16 cellular contexts compared by ENCODE assay signal in the genomic region with DNA sequence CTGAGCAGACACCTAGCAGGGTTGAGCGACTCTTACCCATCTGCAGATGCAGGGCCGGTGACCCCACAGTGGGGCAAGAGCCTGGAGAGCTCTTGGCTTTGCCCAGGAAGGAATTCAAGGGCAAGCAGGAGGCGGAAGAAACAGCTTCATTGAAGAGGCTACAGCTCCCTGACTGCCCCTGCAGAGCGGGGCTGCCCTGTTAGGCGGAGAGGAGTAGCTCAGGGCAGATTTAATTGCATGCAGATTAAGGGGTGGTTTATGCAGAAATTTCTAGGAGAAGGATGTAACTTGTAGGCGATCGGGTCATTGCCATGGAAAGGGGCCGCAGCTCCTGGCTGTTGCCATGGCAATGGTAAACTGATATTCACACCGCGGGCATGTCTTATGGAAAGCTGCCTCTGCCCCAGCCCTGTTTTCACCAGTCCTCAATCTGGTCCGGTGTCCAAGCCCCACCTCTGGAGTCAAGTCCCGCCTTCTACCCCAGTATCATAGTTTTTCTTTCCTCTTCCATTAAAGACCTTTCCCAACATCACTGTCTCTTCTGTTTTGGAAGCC.
A peak's percentile ranks its signal among the peaks of the same experiment; 100 is the strongest.
DNase-seq lines count a peak whose midpoint lies in the region; ATAC-seq and TF ChIP-seq lines count a peak whose summit lies in the region.
"Had no signal": no experiment of that assay in that cellular context is flagged by ENCODE, and none has a peak within 500 bp of the region (broad histone marks: within the 10 kb centered on the region; RNA-seq: fewer than 3 reads in every experiment).

No MANE protein-coding gene starts in this region.

- H3K4me1 ChIP-seq in lower lobe of right lung, result peaks cover 46% of the 10 kb centered on the region
- H3K4me1 ChIP-seq in sigmoid colon, result peaks cover 0 to 30% (median 23%) of the 10 kb centered on the region in 4 donors
- no peaks in the 10 kb centered on the region for H3K4me1 ChIP-seq in HAP-1

- no peak overlapping the region for H3K4me3 ChIP-seq in lower lobe of right lung
- no peak overlapping the region for H3K4me3 ChIP-seq in sigmoid colon
- no peak overlapping the region for H3K4me3 ChIP-seq in HAP-1

- 84 to 89% methylated on average over 12 of the region's 12 CpGs for WGBS in sigmoid colon, 2 donors

- no peaks in the 10 kb centered on the region for H3K27me3 ChIP-seq in lower lobe of right lung (ENCODE audit: low read depth)
- no peaks in the 10 kb centered on the region for H3K27me3 ChIP-seq in sigmoid colon
- H3K27me3 ChIP-seq in HAP-1 (ENCODE audit: low read depth), result no peaks in the 10 kb centered on the region

- intact Hi-C loops in lower lobe of right lung (cut with DNase I), result no loop called here
- intact Hi-C loops in sigmoid colon (cut with DNase I), result loop anchor here (2.0 kb wide), 1 partner anchor 93 kb away; the partner anchor contains the start of gene ATP11A

- in situ Hi-C loops in HAP-1 (cut with MboI; ENCODE audit: low sequenced_read_pairs), result no loop called here

- ATAC-seq in lower lobe of right lung (peak; percentile 11 to 84), GM18909 (IDR thresholded peaks at IDR 0.05; ENCODE audit: poor library complexity, unreplicated experiment) (no peak)

- no peaks in the 10 kb centered on the region for H3K9me3 ChIP-seq in lower lobe of right lung
- no peaks in the 10 kb centered on the region for H3K9me3 ChIP-seq in sigmoid colon
- H3K9me3 ChIP-seq in HAP-1, result no peaks in the 10 kb centered on the region

- H3K27ac ChIP-seq in lower lobe of right lung (peak overlapping the region; percentile 80), sigmoid colon (peak overlapping the region in 3 of 4 donors; percentile 49 to 69 (median 49))

- TF ChIP-seq CTCF in lower lobe of right lung (IDR thresholded peaks at IDR 0.05) (no peak), sigmoid colon (IDR thresholded peaks at IDR 0.05) (no peak)

- no peak for TF ChIP-seq POLR2A in sigmoid colon (IDR thresholded peaks at IDR 0.05)

- H3K36me3 ChIP-seq in lower lobe of right lung (peaks cover 14% of the 10 kb centered on the region), sigmoid colon (peaks cover 0 to 16% (median 0%) of the 10 kb centered on the region in 4 donors), HAP-1 (replicated peaks) (no peaks in the 10 kb centered on the region)

- TF ChIP-seq EP300 in sigmoid colon (IDR thresholded peaks at IDR 0.05), result no peak

- DNase-seq in NCI-H526 (lab: John Stamatoyannopoulos, UW) (peak; percentile 50), NCI-H526 treated with DMSO at 0.1 percent for 48 hours (lab: John Stamatoyannopoulos, UW) (no peak), NCI-H69 (lab: John Stamatoyannopoulos, UW) (peak; percentile 58), lower lobe of right lung (peak; percentile 74), sigmoid colon (no peak), HAP-1 (ENCODE audit: low spot score in 2 of 2) (no peak), NCI-H1930 (lab: John Stamatoyannopoulos, UW) (no peak)
- DNase-seq: activated CD4-positive, alpha-beta T cell treated with anti-CD3 and anti-CD28 coated beads for 48 hours; activated T-cell treated with anti-CD3 and anti-CD28 coated beads for 4 hours; CD4-positive, alpha-beta memory T cell; dermis blood vessel endothelial cell; KBM-7; NCI-H226; SHP77; stimulated activated naive CD4-positive, alpha-beta T cell had no signal

Comparison
In these comparisons a context has a peak if more than half of its experiments do, and no peak if none do; other contexts are left out.
1. DNase-seq: peak in NCI-H526 (2 of 2), NCI-H69 (single experiment) and lower lobe of right lung (single experiment); none in NCI-H526 treated with DMSO at 0.1 percent for 48 hours (single experiment), sigmoid colon (single experiment), HAP-1 (0 of 2) and NCI-H1930 (0 of 2).